In genomic region chr18:78726326-78727056, GRCh38 we compare ENCODE assay signal across 17 cellular contexts.
DNase-seq lines count a peak whose midpoint lies in the region; ATAC-seq and TF ChIP-seq lines count a peak whose summit lies in the region.
"Had no signal": no experiment of that assay in that cellular context is flagged by ENCODE, and none has a peak within 500 bp of the region (broad histone marks: within the 10 kb centered on the region; RNA-seq: fewer than 3 reads in every experiment).

No MANE protein-coding gene starts in this region.

- no peak overlapping the region for H4K8ac ChIP-seq in H9 (replicated peaks; ENCODE audit: insufficient read length, low read depth, low read length)

- H3K4me3 ChIP-seq in WERI-Rb-1 (ENCODE audit: low read depth, low read length) = no peak overlapping the region
- H3K4me3 ChIP-seq: BLaER1, Peyer's patch, SJCRH30 had no signal

- no peaks in the 10 kb centered on the region for H4K20me1 ChIP-seq in H9 (ENCODE audit: control insufficient read depth, insufficient read depth, insufficient read length)
- H4K20me1 ChIP-seq: BLaER1 had no signal

- no peak overlapping the region for H3K9ac ChIP-seq in H9 (ENCODE audit: extremely low read depth, insufficient read length, low read length)
- H3K9ac ChIP-seq: BLaER1 had no signal

- no peak overlapping the region for H4K5ac ChIP-seq in H9 (ENCODE audit: insufficient read length, low read depth, low read length)

- peaks cover 10% of the 10 kb centered on the region; the same call in 1 of the 2 replicates for H3K4me1 ChIP-seq in H9 (ENCODE audit: insufficient read depth, low read length)
- H3K4me1 ChIP-seq: BLaER1, Peyer's patch, SJCRH30 had no signal

- H3K27ac ChIP-seq in H9 (ENCODE audit: insufficient read length, low read depth, low read length) (no peak overlapping the region), WERI-Rb-1 (no peak overlapping the region)
- H3K27ac ChIP-seq: BLaER1, Peyer's patch, SJCRH30 had no signal

- H2AK5ac ChIP-seq in H9 (ENCODE audit: insufficient read length, low read length) = no peak overlapping the region

- H3K27me3 ChIP-seq in H9 (ENCODE audit: insufficient read depth, low read length) (no peaks in the 10 kb centered on the region), WERI-Rb-1 (ENCODE audit: insufficient read depth, low read depth, severe bottlenecking) (no peaks in the 10 kb centered on the region)
- H3K27me3 ChIP-seq: BLaER1, Peyer's patch, SJCRH30 had no signal

- H4K91ac ChIP-seq in H9 (ENCODE audit: insufficient read length, low read depth, low read length) = no peak overlapping the region

- H3K14ac ChIP-seq in H9 (ENCODE audit: insufficient read depth, low read length) = no peak overlapping the region

- H2BK5ac ChIP-seq in H9 (ENCODE audit: insufficient read length, low read length) = no peak overlapping the region

- peaks cover 10% of the 10 kb centered on the region for H3K27me3 Mint-ChIP-seq in H9 (ENCODE audit: low read depth)
- peaks cover 9% of the 10 kb centered on the region for H3K27me3 Mint-ChIP-seq in stimulated activated memory B cell treated with anti-CD40 and anti-IgM and Interleukin-4, amounts not matched to agents 10 μg/mL and 1 μg/mL and 100 μg/mL, for 72 hours
- peaks cover 17% of the 10 kb centered on the region for H3K27me3 Mint-ChIP-seq in activated naive CD8-positive, alpha-beta T cell treated with anti-CD3 and anti-CD28 coated beads for 36 hours

- H2BK12ac ChIP-seq in H9 (ENCODE audit: insufficient read length, low read depth, low read length) = no peak overlapping the region

- H3K4me1 Mint-ChIP-seq in H9 = peaks cover 33 to 39% of the 10 kb centered on the region in 2 experiments
- H3K4me1 Mint-ChIP-seq in stimulated activated memory B cell treated with anti-CD40 and anti-IgM and Interleukin-4, amounts not matched to agents 10 μg/mL and 1 μg/mL and 100 μg/mL, for 72 hours = no peaks in the 10 kb centered on the region
- H3K4me1 Mint-ChIP-seq in activated naive CD8-positive, alpha-beta T cell treated with anti-CD3 and anti-CD28 coated beads for 36 hours = peaks cover 3% of the 10 kb centered on the region

- H2BK15ac ChIP-seq in H9 (ENCODE audit: low read depth, low read length) = no peak overlapping the region

- H3K79me2 ChIP-seq in H9 (ENCODE audit: insufficient read depth, low read length) = no peaks in the 10 kb centered on the region

- H3K4me3 Mint-ChIP-seq in H9 = no peak overlapping the region
- H3K4me3 Mint-ChIP-seq in stimulated activated memory B cell treated with anti-CD40 and anti-IgM and Interleukin-4, amounts not matched to agents 10 μg/mL and 1 μg/mL and 100 μg/mL, for 72 hours = no peak overlapping the region
- H3K4me3 Mint-ChIP-seq in activated naive CD8-positive, alpha-beta T cell treated with anti-CD3 and anti-CD28 coated beads for 36 hours = no peak overlapping the region
- H3K4me3 Mint-ChIP-seq: CD8-positive, alpha-beta T cell had no signal

- H3K4me2 ChIP-seq in H9 (ENCODE audit: insufficient read depth, insufficient read length, low read length) = no peak overlapping the region
- H3K4me2 ChIP-seq: BLaER1 had no signal

- ATAC-seq in stimulated activated memory B cell treated with anti-CD40 and anti-IgM and Interleukin-4, amounts not matched to agents 10 μg/mL and 1 μg/mL and 100 μg/mL, for 72 hours = peak; percentile 17
- no peak for ATAC-seq in HG03108 (IDR thresholded peaks at IDR 0.05; ENCODE audit: unreplicated experiment)
- ATAC-seq: CD8-positive, alpha-beta T cell had no signal

- no peak overlapping the region for H3K18ac ChIP-seq in H9 (ENCODE audit: insufficient read length, low read depth, low read length)

- TF ChIP-seq CTCF in H9 (conservative IDR thresholded peaks at IDR 0.05) (no peak), WERI-Rb-1 (IDR thresholded peaks at IDR 0.05; ENCODE audit: low read depth, low read length) (no peak)

- WGBS in H9 (ENCODE audit: extremely low coverage, insufficient read length, low lambda C conversion rate) = no CpG with 5 or more reads among the region's 50 CpGs

- no peaks in the 10 kb centered on the region for H3K79me1 ChIP-seq in H9 (ENCODE audit: insufficient read depth, low read depth, low read length, poor library complexity, severe bottlenecking)

- H3K23ac ChIP-seq in H9 (ENCODE audit: insufficient read length, low read depth, low read length) = no peak overlapping the region

- no peaks in the 10 kb centered on the region for H3K36me3 Mint-ChIP-seq in H9 (ENCODE audit: insufficient read depth in 1 of 3, low read depth in 3 of 3)
- no peaks in the 10 kb centered on the region for H3K36me3 Mint-ChIP-seq in stimulated activated memory B cell treated with anti-CD40 and anti-IgM and Interleukin-4, amounts not matched to agents 10 μg/mL and 1 μg/mL and 100 μg/mL, for 72 hours
- H3K36me3 Mint-ChIP-seq in activated naive CD8-positive, alpha-beta T cell treated with anti-CD3 and anti-CD28 coated beads for 36 hours = no peaks in the 10 kb centered on the region
- H3K36me3 Mint-ChIP-seq: CD8-positive, alpha-beta T cell had no signal

- no peak overlapping the region for H3K56ac ChIP-seq in H9 (ENCODE audit: insufficient read length, low read depth, low read length)

- H2BK20ac ChIP-seq in H9 (ENCODE audit: low read depth, low read length, poor library complexity, severe bottlenecking) = no peak overlapping the region

- H3K9me3 ChIP-seq in H9 (ENCODE audit: control insufficient read depth, low read depth, low read length) (no peaks in the 10 kb centered on the region), WERI-Rb-1 (ENCODE audit: severe bottlenecking) (no peaks in the 10 kb centered on the region)
- H3K9me3 ChIP-seq: BLaER1, Peyer's patch, SJCRH30 had no signal

- no peak overlapping the region for H2AFZ ChIP-seq in H9 (ENCODE audit: low read length)

- DNase-seq in H9 (peak; percentile 19), WERI-Rb-1 (peak; percentile 3), mesenteric fat pad (ENCODE audit: low spot score) (peak; percentile 87), cerebellar nuclear complex (lab: John Stamatoyannopoulos, UW) (no peak)
- no peak for DNase-seq in activated naive CD8-positive, alpha-beta T cell treated with anti-CD3 and anti-CD28 coated beads for 36 hours
- DNase-seq: CD8-positive, alpha-beta T cell; Kasumi-1; NCI-H1417; NCI-H1694 treated with DMSO at 0.1 percent for 48 hours; NCI-H2081 treated with DMSO at 0.1 percent for 48 hours; NCI-H446; NCI-H526; Peyer's patch; SJCRH30 had no signal

- no peak overlapping the region for H2BK120ac ChIP-seq in H9 (ENCODE audit: low read depth, low read length, poor library complexity, severe bottlenecking)

- H3K4ac ChIP-seq in H9 (ENCODE audit: low read depth, low read length) = no peak overlapping the region

- no peaks in the 10 kb centered on the region for H3K36me3 ChIP-seq in WERI-Rb-1
- H3K36me3 ChIP-seq: BLaER1, Peyer's patch, SJCRH30 had no signal

- H3T11ph ChIP-seq in H9 (ENCODE audit: low read length) = no peak overlapping the region

- no peak overlapping the region for H3K27ac Mint-ChIP-seq in H9
- H3K27ac Mint-ChIP-seq in stimulated activated memory B cell treated with anti-CD40 and anti-IgM and Interleukin-4, amounts not matched to agents 10 μg/mL and 1 μg/mL and 100 μg/mL, for 72 hours = no peak overlapping the region
- H3K27ac Mint-ChIP-seq in activated naive CD8-positive, alpha-beta T cell treated with anti-CD3 and anti-CD28 coated beads for 36 hours = no peak overlapping the region
- H3K27ac Mint-ChIP-seq: CD8-positive, alpha-beta T cell had no signal

- no peaks in the 10 kb centered on the region for H3K9me3 Mint-ChIP-seq in H9
- H3K9me3 Mint-ChIP-seq in stimulated activated memory B cell treated with anti-CD40 and anti-IgM and Interleukin-4, amounts not matched to agents 10 μg/mL and 1 μg/mL and 100 μg/mL, for 72 hours = no peaks in the 10 kb centered on the region
- no peaks in the 10 kb centered on the region for H3K9me3 Mint-ChIP-seq in activated naive CD8-positive, alpha-beta T cell treated with anti-CD3 and anti-CD28 coated beads for 36 hours
- H3K9me3 Mint-ChIP-seq: CD8-positive, alpha-beta T cell had no signal

- H3K23me2 ChIP-seq in H9 (ENCODE audit: insufficient read length, low read depth, low read length, poor library complexity, severe bottlenecking) = no peaks in the 10 kb centered on the region

Comparison
In these comparisons a context has a peak if more than half of its experiments do, and no peak if none do; other contexts are left out.
1. DNase-seq: peak in H9 (single experiment), WERI-Rb-1 (single experiment) and mesenteric fat pad (single experiment); none in activated naive CD8-positive, alpha-beta T cell treated with anti-CD3 and anti-CD28 coated beads for 36 hours (single experiment) and cerebellar nuclear complex (0 of 2).